ENCODE assay signal across 10 cellular contexts in genomic region chr6:157755752-157756411, GRCh38.
A peak's percentile ranks its signal among the peaks of the same experiment; 100 is the strongest.
DNase-seq lines count a peak whose midpoint lies in the region; ATAC-seq and TF ChIP-seq lines count a peak whose summit lies in the region.
"Had no signal": no experiment of that assay in that cellular context is flagged by ENCODE, and none has a peak within 500 bp of the region (broad histone marks: within the 10 kb centered on the region; RNA-seq: fewer than 3 reads in every experiment).

No MANE protein-coding gene starts in this region.

- H3K27me3 Mint-ChIP-seq in activated CD8-positive, alpha-beta T cell treated with anti-CD3 and anti-CD28 coated beads, Interleukin-2, amount 10 ng/mL, durations not matched to agents 7 days and 5 days (ENCODE audit: low read depth) = peaks cover 12% of the 10 kb centered on the region
- H3K27me3 Mint-ChIP-seq in effector memory CD8-positive, alpha-beta T cell = peaks cover 53 to 57% of the 10 kb centered on the region in 2 donors

- CTCF ChIA-PET in activated CD8-positive, alpha-beta T cell treated with anti-CD3 and anti-CD28 coated beads, Interleukin-2, amount 10 ng/mL, durations not matched to agents 7 days and 5 days (lab: Charles Lee) = interaction anchor here (0.7 to 4.0 kb wide), 41 partner anchors 8 to 441 kb away, joined by 3 to 70 read pairs (median 5); no protein-coding TSS in a partner anchor

- no peak overlapping the region for H3K27ac ChIP-seq in body of pancreas
- H3K27ac ChIP-seq: foreskin keratinocyte, left lung had no signal

- peaks cover 4% of the 10 kb centered on the region for H3K4me1 ChIP-seq in body of pancreas

- no peak overlapping the region for H3K27ac Mint-ChIP-seq in activated CD8-positive, alpha-beta T cell treated with anti-CD3 and anti-CD28 coated beads, Interleukin-2, amount 10 ng/mL, durations not matched to agents 7 days and 5 days
- H3K27ac Mint-ChIP-seq in effector memory CD8-positive, alpha-beta T cell = no peak overlapping the region

- intact Hi-C loops in posterior vena cava (cut with DNase I) = loop anchor here (5.0 to 10.0 kb wide), 3 partner anchors 69 to 129 kb away; partner anchors contain the start of gene SNX9 (in 1 of the 2)
- intact Hi-C loops in body of pancreas (cut with DNase I) = no loop called here

- H3K36me3 Mint-ChIP-seq in activated CD8-positive, alpha-beta T cell treated with anti-CD3 and anti-CD28 coated beads, Interleukin-2, amount 10 ng/mL, durations not matched to agents 7 days and 5 days (ENCODE audit: low read depth) = no peaks in the 10 kb centered on the region
- H3K36me3 Mint-ChIP-seq in effector memory CD8-positive, alpha-beta T cell (ENCODE audit: insufficient read depth) = peaks cover 4% of the 10 kb centered on the region

- peaks cover 43% of the 10 kb centered on the region for H3K4me1 Mint-ChIP-seq in activated CD8-positive, alpha-beta T cell treated with anti-CD3 and anti-CD28 coated beads, Interleukin-2, amount 10 ng/mL, durations not matched to agents 7 days and 5 days (ENCODE audit: low read depth)
- H3K4me1 Mint-ChIP-seq in effector memory CD8-positive, alpha-beta T cell (ENCODE audit: low read depth in 2 of 2) = peaks cover 4 to 11% of the 10 kb centered on the region in 2 donors

- peak; percentile 49 for ATAC-seq in HG03442 (IDR thresholded peaks at IDR 0.05; ENCODE audit: unreplicated experiment)
- peak; percentile 26 for ATAC-seq in activated CD8-positive, alpha-beta T cell treated with anti-CD3 and anti-CD28 coated beads, Interleukin-2, amount 10 ng/mL, durations not matched to agents 7 days and 5 days
- ATAC-seq in effector memory CD8-positive, alpha-beta T cell (replicated peaks) = peak; percentile 23
- no peak for ATAC-seq in body of pancreas

- WGBS in body of pancreas, 2 donors = 56 to 72% methylated on average over 2 to 3 of the region's 3 CpGs

- POLR2A ChIA-PET in activated CD8-positive, alpha-beta T cell treated with anti-CD3 and anti-CD28 coated beads, Interleukin-2, amount 10 ng/mL, durations not matched to agents 7 days and 5 days (lab: Charles Lee) = no interaction called here

- no peaks in the 10 kb centered on the region for H3K27me3 ChIP-seq in body of pancreas
- H3K27me3 ChIP-seq: foreskin keratinocyte had no signal

- TF ChIP-seq CTCF in body of pancreas (IDR thresholded peaks at IDR 0.05) = no peak

- H3K9me3 Mint-ChIP-seq in activated CD8-positive, alpha-beta T cell treated with anti-CD3 and anti-CD28 coated beads, Interleukin-2, amount 10 ng/mL, durations not matched to agents 7 days and 5 days (ENCODE audit: insufficient read depth) = no peaks in the 10 kb centered on the region
- H3K9me3 Mint-ChIP-seq in effector memory CD8-positive, alpha-beta T cell = no peaks in the 10 kb centered on the region

- DNase-seq in activated CD8-positive, alpha-beta T cell treated with anti-CD3 and anti-CD28 coated beads, Interleukin-2, amount 10 ng/mL, durations not matched to agents 7 days and 5 days = no peak
- DNase-seq in effector memory CD8-positive, alpha-beta T cell = no peak
- DNase-seq in stimulated activated CD8-positive, alpha-beta memory T cell treated with anti-CD3 and anti-CD28 coated beads, Interleukin-7, amount 100 ng/mL, for 4 hours (ENCODE audit: low read depth in 2 of 2) = peak; percentile 49 to 72
- DNase-seq in posterior vena cava (ENCODE audit: low spot score) = no peak
- no peak for DNase-seq in NCI-H446 (lab: John Stamatoyannopoulos, UW)
- DNase-seq in DMS114 treated with DMSO at 0.1 percent for 48 hours (lab: John Stamatoyannopoulos, UW; ENCODE audit: unreplicated experiment) = no peak
- DNase-seq in body of pancreas = no peak

- no peaks in the 10 kb centered on the region for H3K9me3 ChIP-seq in body of pancreas

- no peak overlapping the region for H3K4me3 Mint-ChIP-seq in activated CD8-positive, alpha-beta T cell treated with anti-CD3 and anti-CD28 coated beads, Interleukin-2, amount 10 ng/mL, durations not matched to agents 7 days and 5 days
- H3K4me3 Mint-ChIP-seq in effector memory CD8-positive, alpha-beta T cell = no peak overlapping the region

- H3K36me3 ChIP-seq in body of pancreas (replicated peaks in 1 of 2; ENCODE audit: insufficient read depth in 1 of 2, low read depth in 2 of 2) = no peaks in the 10 kb centered on the region
- H3K36me3 ChIP-seq: left lung had no signal

- no peak for TF ChIP-seq POLR2A in body of pancreas (IDR thresholded peaks at IDR 0.05)

- H3K4me3 ChIP-seq in body of pancreas = no peak overlapping the region
- H3K4me3 ChIP-seq: left lung had no signal

Comparison
In these comparisons a context has a peak if more than half of its experiments do, and no peak if none do; other contexts are left out.
1. DNase-seq: peak in stimulated activated CD8-positive, alpha-beta memory T cell treated with anti-CD3 and anti-CD28 coated beads, Interleukin-7, amount 100 ng/mL, for 4 hours (2 of 2); none in activated CD8-positive, alpha-beta T cell treated with anti-CD3 and anti-CD28 coated beads, Interleukin-2, amount 10 ng/mL, durations not matched to agents 7 days and 5 days (single experiment), effector memory CD8-positive, alpha-beta T cell (0 of 3), posterior vena cava (single experiment), NCI-H446 (0 of 2), DMS114 treated with DMSO at 0.1 percent for 48 hours (single experiment) and body of pancreas (0 of 4).